13 cellular contexts compared by ENCODE assay signal in genomic region chr1:168148916-168149315, GRCh38. TPM values are rescaled to one million over a fixed set of nuclear protein-coding genes. Genes with fewer than 3 reads are reported as not detected.
DNase-seq lines count a peak whose midpoint lies in the region; ATAC-seq, FAIRE-seq and TF ChIP-seq lines count a peak whose summit lies in the region.
"Had no signal": no experiment of that assay in that cellular context is flagged by ENCODE, and none has a peak within 500 bp of the region (broad histone marks: within the 10 kb centered on the region; RNA-seq: fewer than 3 reads in every experiment).

No MANE protein-coding gene starts in this region.

- FAIRE-seq in small intestine (lab: Jason Lieb, UNC), result peak; percentile 75
- no peak for FAIRE-seq in RCC 7860 (lab: Jason Lieb, UNC)
- FAIRE-seq: A549 had no signal

- no peaks in the 10 kb centered on the region for H3K9me3 ChIP-seq in small intestine (ENCODE audit: control insufficient read depth, low read depth)
- H3K9me3 ChIP-seq in psoas muscle, result no peaks in the 10 kb centered on the region
- H3K9me3 ChIP-seq: A549, stomach had no signal

- WGBS in small intestine, 3 donors, result 50 to 79% (median 64%) methylated on average over 4 of the region's 4 CpGs
- WGBS in psoas muscle, 3 donors, result 61 to 72% (median 68%) methylated on average over 4 of the region's 4 CpGs

- peak; percentile 54 for ATAC-seq in GM21723 (IDR thresholded peaks at IDR 0.05; ENCODE audit: unreplicated experiment)
- no peak for ATAC-seq in psoas muscle
- ATAC-seq: A549, esophagus mucosa had no signal

- H3K27ac ChIP-seq in small intestine (ENCODE audit: low read depth in 1 of 2, low read length in 1 of 2) (no peak overlapping the region), psoas muscle (no peak overlapping the region)
- H3K27ac ChIP-seq: A549 had no signal

- DNase-seq in NCI-H2171 treated with DMSO at 0.1 percent for 48 hours (lab: John Stamatoyannopoulos, UW) (peak; percentile 8), NCI-H2171 (lab: John Stamatoyannopoulos, UW) (no peak), MV-4-11 (lab: John Stamatoyannopoulos, UW) (peak; percentile 68), small intestine (no peak), RCC 7860 (ENCODE audit: low spot score) (no peak), psoas muscle (no peak), kidney glomerular epithelial cell (lab: John Stamatoyannopoulos, UW) (no peak)
- DNase-seq: activated B cell treated with CpG ODN at 0.5 μM for 24 hours, amygdala, stomach had no signal

- no peaks in the 10 kb centered on the region for H3K36me3 ChIP-seq in small intestine (ENCODE audit: control insufficient read depth in 2 of 2, insufficient read depth in 2 of 2, low read length in 2 of 2)
- no peaks in the 10 kb centered on the region for H3K36me3 ChIP-seq in psoas muscle (ENCODE audit: insufficient read depth in 1 of 2, low read depth in 1 of 2)
- H3K36me3 ChIP-seq: stomach had no signal

- H3K4me1 ChIP-seq in small intestine (ENCODE audit: control insufficient read depth in 2 of 2, insufficient read depth in 1 of 2, low read depth in 1 of 2, low read length in 1 of 2) (no peaks in the 10 kb centered on the region), psoas muscle (no peaks in the 10 kb centered on the region)

- intact Hi-C loops in psoas muscle (cut with DNase I), result no loop called here

- H3K27me3 ChIP-seq in small intestine (ENCODE audit: control insufficient read depth in 2 of 2, insufficient read depth in 2 of 2, low read length in 2 of 2), result no peaks in the 10 kb centered on the region
- H3K27me3 ChIP-seq in psoas muscle (ENCODE audit: insufficient read depth in 3 of 3, low read length in 2 of 3), result no peaks in the 10 kb centered on the region
- H3K27me3 ChIP-seq: stomach had no signal

- H3K4me3 ChIP-seq in small intestine (ENCODE audit: low read depth in 1 of 2, low read length in 2 of 2) (no peak overlapping the region), psoas muscle (no peak overlapping the region)
- H3K4me3 ChIP-seq: A549, stomach had no signal

- no peak for TF ChIP-seq CTCF in psoas muscle (IDR thresholded peaks at IDR 0.05)

RNA-seq across cellular contexts. Expression of gene GPR161, which starts 12.2 kb away (rescaled TPM):
- polyA plus RNA-seq in small intestine (1 to 10 TPM in 1 of 3 donors, under 1 TPM in 2; under 0.01 to 3.3 (median 0.54) TPM), psoas muscle (under 1 TPM; 0.38 to 0.67 (median 0.46) TPM)
- total RNA-seq in psoas muscle, result 1 to 10 TPM in 3 of 4 donors, under 1 TPM in 1; 0.67 to 2.6 (median 1.4) TPM

RNA-seq across cellular contexts. Expression of gene TIPRL, which starts 29.8 kb away (rescaled TPM):
- polyA plus RNA-seq in small intestine (10 to 100 TPM; 21.2 to 24.3 (median 22.6) TPM), psoas muscle (10 to 100 TPM; 15.3 to 32.8 (median 30.7) TPM)
- 10 to 100 TPM; 27.1 to 34.7 (median 31.2) TPM for total RNA-seq in psoas muscle

Comparison
In these comparisons a context has a peak if more than half of its experiments do, and no peak if none do; other contexts are left out.
1. DNase-seq: peak in NCI-H2171 treated with DMSO at 0.1 percent for 48 hours (single experiment) and MV-4-11 (single experiment); none in NCI-H2171 (single experiment), small intestine (single experiment), RCC 7860 (single experiment), psoas muscle (0 of 2) and kidney glomerular epithelial cell (single experiment).